ENCODE assay signal across 8 cellular contexts in the genomic region with DNA sequence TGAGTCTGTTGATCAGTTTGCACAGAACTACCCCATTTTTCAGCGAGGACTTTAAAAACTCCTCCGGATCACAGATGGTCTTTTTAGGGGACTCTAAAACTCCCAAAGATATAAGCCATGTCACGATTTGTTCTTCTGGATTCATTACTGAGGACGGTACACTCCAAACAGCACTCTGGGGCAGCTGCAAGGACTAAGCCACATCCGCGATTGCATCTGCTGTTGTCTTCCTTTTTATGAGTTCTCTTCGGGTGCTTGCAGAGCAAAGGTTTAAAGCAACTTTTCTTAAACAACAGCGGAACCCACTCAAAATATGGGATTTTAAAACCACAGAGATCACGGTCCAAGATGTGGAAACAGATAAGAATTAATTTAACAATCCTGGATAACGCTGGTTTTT. TPM values are rescaled to one million over a fixed set of nuclear protein-coding genes. Genes with fewer than 3 reads are reported as not detected.
A peak's percentile ranks its signal among the peaks of the same experiment; 100 is the strongest.
DNase-seq lines count a peak whose midpoint lies in the region; ATAC-seq and TF ChIP-seq lines count a peak whose summit lies in the region.

A gene with protein sequence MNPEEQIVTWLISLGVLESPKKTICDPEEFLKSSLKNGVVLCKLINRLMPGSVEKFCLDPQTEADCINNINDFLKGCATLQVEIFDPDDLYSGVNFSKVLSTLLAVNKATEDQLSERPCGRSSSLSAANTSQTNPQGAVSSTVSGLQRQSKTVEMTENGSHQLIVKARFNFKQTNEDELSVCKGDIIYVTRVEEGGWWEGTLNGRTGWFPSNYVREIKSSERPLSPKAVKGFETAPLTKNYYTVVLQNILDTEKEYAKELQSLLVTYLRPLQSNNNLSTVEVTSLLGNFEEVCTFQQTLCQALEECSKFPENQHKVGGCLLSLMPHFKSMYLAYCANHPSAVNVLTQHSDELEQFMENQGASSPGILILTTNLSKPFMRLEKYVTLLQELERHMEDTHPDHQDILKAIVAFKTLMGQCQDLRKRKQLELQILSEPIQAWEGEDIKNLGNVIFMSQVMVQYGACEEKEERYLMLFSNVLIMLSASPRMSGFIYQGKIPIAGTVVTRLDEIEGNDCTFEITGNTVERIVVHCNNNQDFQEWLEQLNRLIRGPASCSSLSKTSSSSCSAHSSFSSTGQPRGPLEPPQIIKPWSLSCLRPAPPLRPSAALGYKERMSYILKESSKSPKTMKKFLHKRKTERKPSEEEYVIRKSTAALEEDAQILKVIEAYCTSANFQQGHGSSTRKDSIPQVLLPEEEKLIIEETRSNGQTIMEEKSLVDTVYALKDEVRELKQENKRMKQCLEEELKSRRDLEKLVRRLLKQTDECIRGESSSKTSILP (minus strand): TSS at position 195 of the 400 bp plus-strand sequence. CDS start 50 bp downstream, at position 145.

- peaks cover 36% of the 10 kb centered on the region for H3K4me1 Mint-ChIP-seq in endothelial cell (ENCODE audit: unreplicated experiment)

- H3K27me3 ChIP-seq in BLaER1 (peaks cover 75% of the 10 kb centered on the region), SJCRH30 (no peaks in the 10 kb centered on the region)

- DNase-seq in SJCRH30 (peak; percentile 4 to 32), endothelial cell (ENCODE audit: low spot score) (no peak), NCI-H187 (lab: John Stamatoyannopoulos, UW) (no peak), inferior parietal cortex (ENCODE audit: extremely low spot score) (no peak), glomerular visceral epithelial cell (ENCODE audit: extremely low spot score) (no peak)

- no peaks in the 10 kb centered on the region for H3K9me3 Mint-ChIP-seq in endothelial cell (ENCODE audit: unreplicated experiment)

- H3K27ac Mint-ChIP-seq in endothelial cell (ENCODE audit: unreplicated experiment), result peak within 1 kb of the TSS; percentile 81

- H3K36me3 ChIP-seq in BLaER1, result no peaks in the 10 kb centered on the region
- H3K36me3 ChIP-seq in SJCRH30, result no peaks in the 10 kb centered on the region

- no peaks in the 10 kb centered on the region for H3K36me3 Mint-ChIP-seq in endothelial cell (ENCODE audit: low read depth, unreplicated experiment)

- no peak for TF ChIP-seq CTCF in endothelial cell (IDR thresholded peaks at IDR 0.05; ENCODE audit: unreplicated experiment)

- peak within 1 kb of the TSS; percentile 79 for H3K27ac ChIP-seq in BLaER1
- no peak within 1 kb of the TSS for H3K27ac ChIP-seq in SJCRH30
- peak within 1 kb of the TSS in 17 of 21 experiments; percentile 18 to 88 (median 52) for H3K27ac ChIP-seq in skin epidermis

- H4K20me1 ChIP-seq in BLaER1, result no peaks in the 10 kb centered on the region

- no peak within 1 kb of the TSS for H3K4me3 Mint-ChIP-seq in endothelial cell (ENCODE audit: unreplicated experiment)

- peaks cover 24% of the 10 kb centered on the region for H3K4me1 ChIP-seq in BLaER1
- no peaks in the 10 kb centered on the region for H3K4me1 ChIP-seq in SJCRH30

- ATAC-seq in GM21390 (IDR thresholded peaks at IDR 0.05; ENCODE audit: unreplicated experiment), result peak; percentile 60

- H3K9me3 ChIP-seq in BLaER1 (0 out of 2 replicates have a peak, but pooled peaks cover 6% of the 10 kb centered on the region), SJCRH30 (replicated peaks) (no peaks in the 10 kb centered on the region)

- peak within 1 kb of the TSS; percentile 69 for H3K9ac ChIP-seq in BLaER1

- no peaks in the 10 kb centered on the region for H3K27me3 Mint-ChIP-seq in endothelial cell (ENCODE audit: unreplicated experiment)

- H3K4me3 ChIP-seq in BLaER1, result peak within 1 kb of the TSS; percentile 59
- H3K4me3 ChIP-seq in SJCRH30, result peak within 1 kb of the TSS; percentile 46
- peak within 1 kb of the TSS in 5 of 7 experiments; percentile 10 to 29 (median 27) for H3K4me3 ChIP-seq in skin epidermis

- peak within 1 kb of the TSS; percentile 68 for H3K4me2 ChIP-seq in BLaER1

RNA-seq across cellular contexts. Expression of the gene that starts here (rescaled TPM):
- 10.8 TPM in 2 replicates for total RNA-seq in SJCRH30 (2014; rRNA removed; shearing (Covaris generic))
- 18.8 TPM for total RNA-seq in endothelial cell (ENCODE audit: unreplicated experiment)

Comparison
In these comparisons a context has a peak if more than half of its experiments do, and no peak if none do; other contexts are left out.
1. DNase-seq: peak in SJCRH30 (2 of 2); none in endothelial cell (single experiment), NCI-H187 (0 of 2), inferior parietal cortex (single experiment) and glomerular visceral epithelial cell (single experiment).
2. Peak in every context shown above with its lines, with median percentiles within 50 percentile points of each other: H3K4me3 ChIP-seq.